1 cellular context compared by ENCODE assay signal in genomic region chr14:32202941-32203882, GRCh38.
TF ChIP-seq lines count a peak whose summit lies in the region.

Gene RNU6-8, minus strand, starts transcription at chr14:32203269.

TF ChIP-seq in HepG2, 621 proteins besides CTCF, POLR2A, EP300 and RAD21 (continued from another document and continues in another):
- TF ChIP-seq TRAFD1 (CRISPR knock-in tag; IDR thresholded peaks at IDR 0.05; ENCODE audit: borderline replicate concordance) = peak; percentile 96; the same call in 1 of the 2 replicates
- TF ChIP-seq ZNF562 (CRISPR knock-in tag; IDR thresholded peaks at IDR 0.05; ENCODE audit: borderline replicate concordance) = no peak
- peak; percentile 74; the same call in 1 of the 2 replicates for TF ChIP-seq ZNF713 (CRISPR knock-in tag; IDR thresholded peaks at IDR 0.05)
- TF ChIP-seq NFAT5 (CRISPR knock-in tag; IDR thresholded peaks at IDR 0.05) = peak; percentile 93; the same call in 1 of the 2 replicates
- no peak for TF ChIP-seq RNF219 (CRISPR knock-in tag; IDR thresholded peaks at IDR 0.05)
- TF ChIP-seq ZNF354B (CRISPR knock-in tag; IDR thresholded peaks at IDR 0.05) = peak; percentile 96
- TF ChIP-seq ZNF121 (CRISPR knock-in tag; IDR thresholded peaks at IDR 0.05) = no peak; the same call in none of the 2 replicates
- peak; percentile 97 for TF ChIP-seq ZNF180 (CRISPR knock-in tag; IDR thresholded peaks at IDR 0.05; ENCODE audit: borderline replicate concordance, low read depth)
- no peak for TF ChIP-seq ZNF839 (CRISPR knock-in tag; IDR thresholded peaks at IDR 0.05; ENCODE audit: borderline replicate concordance)
- TF ChIP-seq ZNF878 (CRISPR knock-in tag; IDR thresholded peaks at IDR 0.05) = peak; percentile 92
- TF ChIP-seq SRSF4 (IDR thresholded peaks at IDR 0.05; ENCODE audit: low read depth, low read length, poor library complexity, severe bottlenecking) = no peak
- peak; percentile 91 for TF ChIP-seq ZNF276 (CRISPR knock-in tag; IDR thresholded peaks at IDR 0.05; ENCODE audit: low read depth)
- peak; percentile 75; the same call in 1 of the 2 replicates for TF ChIP-seq THAP8 (CRISPR knock-in tag; IDR thresholded peaks at IDR 0.05; ENCODE audit: borderline replicate concordance)
- TF ChIP-seq FOXO4 (CRISPR knock-in tag; conservative IDR thresholded peaks at IDR 0.05) = no peak
- TF ChIP-seq ZNF510 (CRISPR knock-in tag; IDR thresholded peaks at IDR 0.05; ENCODE audit: low read depth) = no peak
- TF ChIP-seq ONECUT2 (CRISPR knock-in tag; IDR thresholded peaks at IDR 0.05) = 0 out of 2 replicates have a peak, but pooled peaks have one; percentile 49
- peak; percentile 72 for TF ChIP-seq ZNF18 (CRISPR knock-in tag; IDR thresholded peaks at IDR 0.05; ENCODE audit: insufficient replicate concordance)
- TF ChIP-seq ZNF274 (CRISPR knock-in tag; IDR thresholded peaks at IDR 0.05) = peak; percentile 98
- peak; percentile 63 for TF ChIP-seq CEBPG (CRISPR knock-in tag; IDR thresholded peaks at IDR 0.05)
- no peak for TF ChIP-seq ZNF850 (CRISPR knock-in tag; conservative IDR thresholded peaks at IDR 0.05)
- no peak for TF ChIP-seq ZNF737 (CRISPR knock-in tag; IDR thresholded peaks at IDR 0.05; ENCODE audit: borderline replicate concordance)
- TF ChIP-seq TMF1 (CRISPR knock-in tag; IDR thresholded peaks at IDR 0.05; ENCODE audit: low read depth) = peak; percentile 97
- TF ChIP-seq AGO2 (optimal IDR thresholded peaks at IDR 0.05; ENCODE audit: low read depth, low read length) = peak; percentile 25
- peak; percentile 49 for TF ChIP-seq SRSF1 (optimal IDR thresholded peaks at IDR 0.05; ENCODE audit: low read depth, low read length)
- TF ChIP-seq YY1 (IDR thresholded peaks at IDR 0.05; ENCODE audit: insufficient read depth, insufficient replicate concordance, low read depth, low read length) = peak; percentile 84
- TF ChIP-seq ZBTB44 (CRISPR knock-in tag; IDR thresholded peaks at IDR 0.05) = no peak; the same call in none of the 2 replicates
- peak; percentile 95 for TF ChIP-seq ZNF616 (CRISPR knock-in tag; IDR thresholded peaks at IDR 0.05; ENCODE audit: low read depth)
- no peak for TF ChIP-seq HOXA7 (CRISPR knock-in tag; IDR thresholded peaks at IDR 0.05)
- peak; percentile 68; the same call in 1 of the 2 replicates for TF ChIP-seq ZBTB39 (CRISPR knock-in tag; IDR thresholded peaks at IDR 0.05)
- TF ChIP-seq ARID5B (CRISPR knock-in tag; IDR thresholded peaks at IDR 0.05) = peak; percentile 85
- TF ChIP-seq JARID2 (CRISPR knock-in tag; IDR thresholded peaks at IDR 0.05; ENCODE audit: insufficient replicate concordance) = no peak
- peak; percentile 91 for TF ChIP-seq GATAD2A (CRISPR knock-in tag; IDR thresholded peaks at IDR 0.05)
